In genomic region chr3:160448845-160449659, GRCh38 we compare ENCODE assay signal across 2 cellular contexts.
TF ChIP-seq lines count a peak whose summit lies in the region.

No MANE protein-coding gene starts in this region.

TF ChIP-seq in HEK293, 187 proteins besides CTCF, POLR2A, EP300 and RAD21 (continued from another document and continues in another):
- no peak for TF ChIP-seq ZBTB26 (tag by site-specific recombination; optimal IDR thresholded peaks at IDR 0.05)
- peak; percentile 100 for TF ChIP-seq ZNF664 (tag by site-specific recombination; IDR thresholded peaks at IDR 0.05)
- TF ChIP-seq ZBTB21 (tag by site-specific recombination; IDR thresholded peaks at IDR 0.05): no peak
- TF ChIP-seq ZNF654 (tag by site-specific recombination; IDR thresholded peaks at IDR 0.05; ENCODE audit: low read depth): no peak
- no peak for TF ChIP-seq ZNF621 (tag by site-specific recombination; IDR thresholded peaks at IDR 0.05)
- no peak for TF ChIP-seq HOXA7 (CRISPR knock-in tag; IDR thresholded peaks at IDR 0.05; ENCODE audit: borderline replicate concordance)
- no peak for TF ChIP-seq BCL11A (tag by site-specific recombination; IDR thresholded peaks at IDR 0.05; ENCODE audit: low read depth)
- TF ChIP-seq ZNF624 (tag by site-specific recombination; IDR thresholded peaks at IDR 0.05): no peak
- TF ChIP-seq ZNF292 (tag by site-specific recombination; IDR thresholded peaks at IDR 0.05; ENCODE audit: borderline replicate concordance, low read depth): no peak
- TF ChIP-seq ZNF596 (tag by site-specific recombination; IDR thresholded peaks at IDR 0.05): 0 out of 2 replicates have a peak, but pooled peaks have one; percentile 13
- no peak for TF ChIP-seq ZNF658 (tag by site-specific recombination; IDR thresholded peaks at IDR 0.05)
- TF ChIP-seq ZNF341 (tag by site-specific recombination; IDR thresholded peaks at IDR 0.05; ENCODE audit: low read depth): no peak; the same call in 1 of the 2 replicates
- no peak for TF ChIP-seq ZBTB1 (tag by site-specific recombination; IDR thresholded peaks at IDR 0.05)
- TF ChIP-seq YY1 (tag by site-specific recombination; IDR thresholded peaks at IDR 0.05): peak; percentile 60; the same call in 1 of the 2 replicates
- peak; percentile 97 for TF ChIP-seq ZBTB8A (tag by site-specific recombination; IDR thresholded peaks at IDR 0.05)
- TF ChIP-seq EGR2 (tag by site-specific recombination; IDR thresholded peaks at IDR 0.05; ENCODE audit: low read depth): 0 out of 2 replicates have a peak, but pooled peaks have one; percentile 7
- peak; percentile 98 for TF ChIP-seq MZF1 (tag by site-specific recombination; IDR thresholded peaks at IDR 0.05; ENCODE audit: borderline replicate concordance)
- TF ChIP-seq ZNF645 (tag by site-specific recombination; IDR thresholded peaks at IDR 0.05): no peak
- no peak for TF ChIP-seq HIC1 (tag by site-specific recombination; IDR thresholded peaks at IDR 0.05)
- TF ChIP-seq ZNF768 (tag by site-specific recombination; IDR thresholded peaks at IDR 0.05): no peak
- 0 out of 2 replicates have a peak, but pooled peaks have one; percentile 21 for TF ChIP-seq ZNF792 (tag by site-specific recombination; IDR thresholded peaks at IDR 0.05)
- TF ChIP-seq ZBTB10 (tag by site-specific recombination; IDR thresholded peaks at IDR 0.05): peak; percentile 71
- TF ChIP-seq IKZF3 (tag by site-specific recombination; IDR thresholded peaks at IDR 0.05): peak; percentile 97
- TF ChIP-seq KLF16 (tag by site-specific recombination; IDR thresholded peaks at IDR 0.05): peak; percentile 57; the same call in 1 of the 2 replicates
- TF ChIP-seq ZNF549 (tag by site-specific recombination; IDR thresholded peaks at IDR 0.05): no peak
- no peak for TF ChIP-seq HOXC10 (CRISPR knock-in tag; IDR thresholded peaks at IDR 0.05)

TF ChIP-seq in K562, 482 proteins besides CTCF, POLR2A, EP300 and RAD21 (continued from another document and continues in another):
- TF ChIP-seq ATF6 (CRISPR knock-in tag; IDR thresholded peaks at IDR 0.05): peak; percentile 13; the same call in 1 of the 2 replicates
- no peak; the same call in 1 of the 2 replicates for TF ChIP-seq MXI1 (IDR thresholded peaks at IDR 0.05; ENCODE audit: low read depth, low read length)
- TF ChIP-seq ZNF324 (CRISPR knock-in tag; IDR thresholded peaks at IDR 0.05): no peak
- TF ChIP-seq PHF20 (IDR thresholded peaks at IDR 0.05; ENCODE audit: partially characterized antibody): no peak
- no peak for TF ChIP-seq PTBP1 (IDR thresholded peaks at IDR 0.05; ENCODE audit: low read depth, low read length)
- TF ChIP-seq ZNF561 (CRISPR knock-in tag; conservative IDR thresholded peaks at IDR 0.05): no peak
- TF ChIP-seq SMARCB1 (IDR thresholded peaks at IDR 0.05; ENCODE audit: insufficient read length, low read depth): no peak
- TF ChIP-seq POLR3A (IDR thresholded peaks at IDR 0.05; ENCODE audit: borderline replicate concordance, extremely low read depth, insufficient read depth, insufficient read length): no peak
- peak; percentile 90 to 92; a peak in 3 of 4 replicates for TF ChIP-seq MLLT1 (IDR thresholded peaks at IDR 0.05)
- no peak for TF ChIP-seq ZNF444 (CRISPR knock-in tag; IDR thresholded peaks at IDR 0.05)
- no peak; the same call in 1 of the 2 replicates for TF ChIP-seq MTA3 (IDR thresholded peaks at IDR 0.05; ENCODE audit: borderline replicate concordance)
- peak; percentile 83 for TF ChIP-seq NKRF (IDR thresholded peaks at IDR 0.05; ENCODE audit: borderline replicate concordance)
- no peak for TF ChIP-seq CEBPZ (IDR thresholded peaks at IDR 0.05; ENCODE audit: borderline replicate concordance, low read depth, low read length)
- no peak for TF ChIP-seq ATF3 (IDR thresholded peaks at IDR 0.05)
- no peak for TF ChIP-seq ATF3 (CRISPR knock-in tag; conservative IDR thresholded peaks at IDR 0.05)
- TF ChIP-seq ZNF384 (IDR thresholded peaks at IDR 0.05; ENCODE audit: low read depth, low read length): no peak
- TF ChIP-seq MCM3 (IDR thresholded peaks at IDR 0.05): no peak
- no peak; the same call in 1 of the 2 replicates for TF ChIP-seq KLF1 (tag; IDR thresholded peaks at IDR 0.05)
- TF ChIP-seq THRAP3 (IDR thresholded peaks at IDR 0.05; ENCODE audit: borderline replicate concordance): no peak
- TF ChIP-seq MLX (CRISPR knock-in tag; conservative IDR thresholded peaks at IDR 0.05): no peak
- no peak for TF ChIP-seq TRIM25 (IDR thresholded peaks at IDR 0.05; ENCODE audit: borderline replicate concordance)
- TF ChIP-seq TSC22D4 (tag; IDR thresholded peaks at IDR 0.05): no peak
- TF ChIP-seq ZNF76 (CRISPR knock-in tag; IDR thresholded peaks at IDR 0.05; ENCODE audit: borderline replicate concordance): 0 out of 2 replicates have a peak, but pooled peaks have one; percentile 17
- no peak for TF ChIP-seq PHB2 (IDR thresholded peaks at IDR 0.05; ENCODE audit: low read depth)
- TF ChIP-seq RFX5 (IDR thresholded peaks at IDR 0.05; ENCODE audit: low read depth, low read length): no peak
- TF ChIP-seq SRSF9 (IDR thresholded peaks at IDR 0.05; ENCODE audit: borderline replicate concordance, low read depth, low read length): no peak
- TF ChIP-seq POLR3G (IDR thresholded peaks at IDR 0.05; ENCODE audit: extremely low read depth, insufficient read length, insufficient replicate concordance): no peak
